Comparison of ENCODE assay signal across 15 cellular contexts in genomic region chr2:239874636-239875356, GRCh38.
"Had no signal": no experiment of that assay in that cellular context is flagged by ENCODE, and none has a peak within 500 bp of the region (broad histone marks: within the 10 kb centered on the region; RNA-seq: fewer than 3 reads in every experiment).

No MANE protein-coding gene starts in this region.

- ATAC-seq: natural killer cell, right cardiac atrium had no signal

- H3K27ac ChIP-seq: ascending aorta, breast epithelium, neutrophil, SK-N-MC, upper lobe of left lung had no signal

- H3K4me3 ChIP-seq: ascending aorta, breast epithelium, SK-N-MC, upper lobe of left lung had no signal

- H3K4me1 ChIP-seq: ascending aorta, breast epithelium, upper lobe of left lung had no signal

- H3K9me3 ChIP-seq: ascending aorta, breast epithelium, neutrophil, upper lobe of left lung had no signal

- DNase-seq: activated naive CD4-positive, alpha-beta T cell; erythroblast; hypothalamus; mesendoderm; natural killer cell; right cardiac atrium; small intestine; stimulated activated CD4-positive, alpha-beta T cell treated with anti-CD3 and anti-CD28 coated beads, Interleukin-4, amount 100 ng/mL, for 4 hours; stimulated activated CD8-positive, alpha-beta memory T cell treated with anti-CD3 and anti-CD28 coated beads, Interleukin-4, amount 100 ng/mL, for 48 hours; stimulated activated naive CD4-positive, alpha-beta T cell treated with Interleukin-2 at 50 U/mL for 16 hours had no signal

- H3K36me3 ChIP-seq: ascending aorta, breast epithelium, neutrophil, upper lobe of left lung had no signal

- H3K27me3 ChIP-seq: ascending aorta, breast epithelium, upper lobe of left lung had no signal
